ENCODE assay signal across 1 cellular context in genomic region chr6:37432916-37433656, GRCh38.
TF ChIP-seq lines count a peak whose summit lies in the region.

TSS of gene CMTR1 (plus strand) at chr6:37433221. CDS start at chr6:37435630, 2,409 bp downstream.

TF ChIP-seq in HepG2, 621 proteins besides CTCF, POLR2A, EP300 and RAD21 (continued from another document and continues in another):
- TF ChIP-seq ELF1 (CRISPR knock-in tag; IDR thresholded peaks at IDR 0.05) = peak; percentile 28; the same call in 1 of the 2 replicates
- TF ChIP-seq ZNF362 (CRISPR knock-in tag; IDR thresholded peaks at IDR 0.05; ENCODE audit: borderline replicate concordance) = peak; percentile 58; the same call in 1 of the 2 replicates
- TF ChIP-seq HNF4G (IDR thresholded peaks at IDR 0.05; ENCODE audit: borderline replicate concordance, low read depth, low read length) = peak; percentile 32; the same call in 1 of the 2 replicates
- TF ChIP-seq HNF4G (CRISPR knock-in tag; IDR thresholded peaks at IDR 0.05; ENCODE audit: borderline replicate concordance, low read depth) = 0 out of 2 replicates have a peak, but pooled peaks have one; percentile 30
- no peak for TF ChIP-seq KDM1A (CRISPR knock-in tag; IDR thresholded peaks at IDR 0.05)
- peak; percentile 67; the same call in 1 of the 2 replicates for TF ChIP-seq MIER3 (CRISPR knock-in tag; IDR thresholded peaks at IDR 0.05; ENCODE audit: borderline replicate concordance)
- TF ChIP-seq GTF2F1 (IDR thresholded peaks at IDR 0.05; ENCODE audit: low read length) = no peak
- TF ChIP-seq ZNF296 (CRISPR knock-in tag; conservative IDR thresholded peaks at IDR 0.05) = peak; percentile 78; the same call in 1 of the 2 replicates
- no peak for TF ChIP-seq SMYD3 (CRISPR knock-in tag; IDR thresholded peaks at IDR 0.05)
- 0 out of 2 replicates have a peak, but pooled peaks have one; percentile 54 for TF ChIP-seq ZBTB8A (CRISPR knock-in tag; IDR thresholded peaks at IDR 0.05; ENCODE audit: borderline replicate concordance, low read depth)
- peak; percentile 80 for TF ChIP-seq KLF11 (CRISPR knock-in tag; IDR thresholded peaks at IDR 0.05)
- no peak for TF ChIP-seq ZNF597 (CRISPR knock-in tag; IDR thresholded peaks at IDR 0.05)
- TF ChIP-seq SP140L (CRISPR knock-in tag; IDR thresholded peaks at IDR 0.05; ENCODE audit: borderline replicate concordance) = no peak
- no peak for TF ChIP-seq CC2D1A (CRISPR knock-in tag; IDR thresholded peaks at IDR 0.05)
- peak; percentile 68; the same call in 1 of the 2 replicates for TF ChIP-seq ZNF138 (CRISPR knock-in tag; IDR thresholded peaks at IDR 0.05; ENCODE audit: low read depth)
- peak; percentile 94 for TF ChIP-seq ATF7-NPFF (CRISPR knock-in tag; IDR thresholded peaks at IDR 0.05; ENCODE audit: low read depth)
- TF ChIP-seq TOE1 (CRISPR knock-in tag; IDR thresholded peaks at IDR 0.05) = no peak
- no peak for TF ChIP-seq ZNF781 (CRISPR knock-in tag; IDR thresholded peaks at IDR 0.05; ENCODE audit: borderline replicate concordance, not compliant biosample characterization)
- TF ChIP-seq MED13 (CRISPR knock-in tag; IDR thresholded peaks at IDR 0.05) = no peak
- 0 out of 2 replicates have a peak, but pooled peaks have one; percentile 31 for TF ChIP-seq ZNF563 (CRISPR knock-in tag; IDR thresholded peaks at IDR 0.05)
- peak; percentile 74; the same call in 1 of the 2 replicates for TF ChIP-seq ZFP82 (CRISPR knock-in tag; IDR thresholded peaks at IDR 0.05; ENCODE audit: borderline replicate concordance)
- no peak for TF ChIP-seq HBP1 (CRISPR knock-in tag; IDR thresholded peaks at IDR 0.05; ENCODE audit: low read depth)
- no peak for TF ChIP-seq ZNF720 (CRISPR knock-in tag; IDR thresholded peaks at IDR 0.05)
- TF ChIP-seq ZNF788 (CRISPR knock-in tag; IDR thresholded peaks at IDR 0.05; ENCODE audit: borderline replicate concordance) = peak; percentile 91; the same call in 1 of the 2 replicates
- peak; percentile 78; the same call in 1 of the 2 replicates for TF ChIP-seq MTA1 (CRISPR knock-in tag; IDR thresholded peaks at IDR 0.05; ENCODE audit: borderline replicate concordance)
- peak; percentile 99 for TF ChIP-seq KAT7 (CRISPR knock-in tag; IDR thresholded peaks at IDR 0.05; ENCODE audit: borderline replicate concordance)
- TF ChIP-seq JUN (CRISPR knock-in tag; IDR thresholded peaks at IDR 0.05) = peak; percentile 44; the same call in 1 of the 2 replicates
- TF ChIP-seq GATAD2A (CRISPR knock-in tag; IDR thresholded peaks at IDR 0.05) = peak; percentile 67
- TF ChIP-seq BHLHE40 (IDR thresholded peaks at IDR 0.05; ENCODE audit: low read length) = peak; percentile 39; the same call in 1 of the 2 replicates
- peak; percentile 80; the same call in 1 of the 2 replicates for TF ChIP-seq ZNF749 (CRISPR knock-in tag; IDR thresholded peaks at IDR 0.05; ENCODE audit: borderline replicate concordance)
- TF ChIP-seq ZSCAN20 (CRISPR knock-in tag; IDR thresholded peaks at IDR 0.05; ENCODE audit: borderline replicate concordance) = no peak
- peak; percentile 67 for TF ChIP-seq TEAD3 (CRISPR knock-in tag; optimal IDR thresholded peaks at IDR 0.05; ENCODE audit: borderline replicate concordance)
- no peak for TF ChIP-seq ZC3H4 (CRISPR knock-in tag; IDR thresholded peaks at IDR 0.05; ENCODE audit: borderline replicate concordance)
- no peak for TF ChIP-seq ZNF329 (CRISPR knock-in tag; IDR thresholded peaks at IDR 0.05; ENCODE audit: low read depth)
- peak; percentile 14; the same call in 1 of the 2 replicates for TF ChIP-seq E2F2 (CRISPR knock-in tag; IDR thresholded peaks at IDR 0.05; ENCODE audit: borderline replicate concordance)
- TF ChIP-seq CENPX (CRISPR knock-in tag; IDR thresholded peaks at IDR 0.05) = no peak
- TF ChIP-seq NPAS2 (CRISPR knock-in tag; IDR thresholded peaks at IDR 0.05; ENCODE audit: borderline replicate concordance) = no peak
- peak; percentile 72; the same call in 1 of the 2 replicates for TF ChIP-seq TFDP1 (CRISPR knock-in tag; IDR thresholded peaks at IDR 0.05; ENCODE audit: borderline replicate concordance)
- peak; percentile 77; the same call in 1 of the 2 replicates for TF ChIP-seq ATF2 (CRISPR knock-in tag; IDR thresholded peaks at IDR 0.05)
- peak; percentile 15; the same call in 1 of the 2 replicates for TF ChIP-seq RFXAP (CRISPR knock-in tag; IDR thresholded peaks at IDR 0.05; ENCODE audit: borderline replicate concordance)
- TF ChIP-seq FOXO4 (CRISPR knock-in tag; conservative IDR thresholded peaks at IDR 0.05) = no peak
- peak; percentile 72; the same call in 1 of the 2 replicates for TF ChIP-seq ZNF142 (CRISPR knock-in tag; IDR thresholded peaks at IDR 0.05)
- peak; percentile 75 for TF ChIP-seq HNRNPLL (IDR thresholded peaks at IDR 0.05; ENCODE audit: low read depth, low read length, poor library complexity, severe bottlenecking)
- peak; percentile 92 for TF ChIP-seq GABPB1 (CRISPR knock-in tag; IDR thresholded peaks at IDR 0.05)
- TF ChIP-seq ZNF513 (CRISPR knock-in tag; conservative IDR thresholded peaks at IDR 0.05) = no peak
